In genomic region chr12:54059668-54060067, GRCh38 we compare ENCODE assay signal across 1 cellular context.
A peak's percentile ranks its signal among the peaks of the same experiment; 100 is the strongest.
TF ChIP-seq lines count a peak whose summit lies in the region.

No MANE protein-coding gene starts in this region.

TF ChIP-seq in H1, 55 proteins besides CTCF, POLR2A, EP300 and RAD21:
- TF ChIP-seq RNF2 (IDR thresholded peaks at IDR 0.05; ENCODE audit: borderline replicate concordance, low read depth, low read length, missing control alignments, poor library complexity, severe bottlenecking), result peak; percentile 29
- TF ChIP-seq SP1 (IDR thresholded peaks at IDR 0.05; ENCODE audit: low read depth, low read length), result no peak
TF ChIP-seq in H1: peak in this region for 1.
